In the genomic region with DNA sequence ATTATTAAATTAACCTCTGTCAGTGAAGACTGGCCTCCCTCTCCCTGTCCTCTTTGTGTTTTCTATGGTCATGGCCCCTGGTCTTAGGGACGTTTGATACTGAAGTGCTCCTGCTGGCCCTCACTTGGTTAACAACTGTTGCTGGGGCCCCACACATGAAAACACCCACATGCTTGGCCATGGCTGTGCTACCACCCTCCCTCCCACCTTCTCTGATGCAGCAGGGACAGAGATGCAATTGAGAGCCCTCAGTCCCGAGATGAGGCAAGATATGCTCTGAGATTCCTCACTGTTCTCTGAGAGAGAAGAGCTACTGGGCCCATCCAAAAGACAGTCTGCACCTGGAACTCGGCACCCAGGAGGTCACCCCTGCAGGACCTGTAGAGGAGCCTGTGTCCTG, we compare ENCODE assay signal across 6 cellular contexts. TPM values are rescaled to one million over a fixed set of nuclear protein-coding genes. Genes with fewer than 3 reads are reported as not detected.
"Had no signal": no experiment of that assay in that cellular context is flagged by ENCODE, and none has a peak within 500 bp of the region (broad histone marks: within the 10 kb centered on the region; RNA-seq: fewer than 3 reads in every experiment).

No MANE protein-coding gene starts in this region.

- H2AFZ ChIP-seq: GM23338 had no signal

- H3K27ac Mint-ChIP-seq: GM23338, HFFc6, IgD-negative memory B cell had no signal

- ATAC-seq: GM23338 had no signal

- H3K4me3 Mint-ChIP-seq: GM23338, H9, HFFc6, IgD-negative memory B cell had no signal

- H3K4me3 ChIP-seq: GM23338 had no signal

- H3K4me2 ChIP-seq: GM23338 had no signal

- H3K4me1 Mint-ChIP-seq: GM23338 had no signal

- H3K9me3 Mint-ChIP-seq: GM23338, H9, HFFc6, IgD-negative memory B cell had no signal

- DNase-seq: H9, HCEC 1CT, HFFc6, KBM-7 had no signal

RNA-seq across cellular contexts. Expression of a gene that starts 33.3 kb away (rescaled TPM):
- total RNA-seq: HFFc6 had no signal
- polyA plus RNA-seq: IgD-negative memory B cell had no signal
